8 cellular contexts compared by ENCODE assay signal in the genomic region with DNA sequence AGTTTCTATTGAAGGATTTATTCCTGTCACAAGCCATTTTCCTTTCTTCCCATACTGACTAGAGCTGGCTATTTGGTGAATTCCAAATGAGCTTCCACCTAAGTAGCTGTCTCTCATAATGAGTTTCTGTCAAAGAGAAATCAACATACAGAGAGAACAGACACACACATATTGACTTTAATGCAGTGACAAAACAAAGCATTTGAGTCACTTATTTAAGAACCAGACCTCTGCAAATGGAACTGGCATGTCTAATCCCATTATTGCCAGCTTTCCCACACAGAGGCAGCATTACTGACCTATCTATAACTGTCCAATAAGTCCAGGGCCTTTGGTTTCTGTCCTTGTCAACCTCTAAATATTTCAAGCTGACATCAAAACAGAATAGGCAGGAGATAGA.
A peak's percentile ranks its signal among the peaks of the same experiment; 100 is the strongest.
DNase-seq lines count a peak whose midpoint lies in the region; ATAC-seq, FAIRE-seq and TF ChIP-seq lines count a peak whose summit lies in the region.
"Had no signal": no experiment of that assay in that cellular context is flagged by ENCODE, and none has a peak within 500 bp of the region (broad histone marks: within the 10 kb centered on the region; RNA-seq: fewer than 3 reads in every experiment).

No MANE protein-coding gene starts in this region.

- no peak overlapping the region for H3K4me3 ChIP-seq in GM12878
- H3K4me3 ChIP-seq in smooth muscle cell: no peak overlapping the region

- no peak for TF ChIP-seq EP300 in GM12878 (IDR thresholded peaks at IDR 0.05; ENCODE audit: borderline replicate concordance in 1 of 2, control insufficient read depth in 1 of 2, low read depth in 2 of 2, low read length in 2 of 2)

- TF ChIP-seq POLR2A in GM12878 (IDR thresholded peaks at IDR 0.05; ENCODE audit: low read depth, low read length): no peak

- no peaks in the 10 kb centered on the region for H3K36me3 Mint-ChIP-seq in activated CD4-positive, alpha-beta T cell treated with anti-CD3 and anti-CD28 coated beads for 36 hours (ENCODE audit: low read depth)
- H3K36me3 Mint-ChIP-seq: IgD-negative memory B cell had no signal

- POLR2A ChIA-PET in GM12878 (lab: Charles Lee): no interaction called here
- POLR2A ChIA-PET in activated CD4-positive, alpha-beta T cell treated with anti-CD3 and anti-CD28 coated beads for 36 hours (lab: Charles Lee): no interaction called here

- FAIRE-seq in GM12878 (lab: Jason Lieb, UNC) (no peak), D721Med (lab: Jason Lieb, UNC) (no peak)

- H3F3A ChIP-seq in smooth muscle cell (ENCODE audit: low read depth): peaks cover 21% of the 10 kb centered on the region

- TF ChIP-seq CTCF in GM12878 (IDR thresholded peaks at IDR 0.05 in 2 of 3, conservative IDR thresholded peaks at IDR 0.05 in 1 of 3; ENCODE audit: control insufficient read depth in 2 of 3, extremely low read depth in 1 of 3, insufficient read depth in 1 of 3, low read depth in 3 of 3, low read length in 3 of 3): no peak
- TF ChIP-seq CTCF in smooth muscle cell (IDR thresholded peaks at IDR 0.05; ENCODE audit: borderline replicate concordance, insufficient read depth, poor library complexity, severe bottlenecking): no peak
- no peak for TF ChIP-seq CTCF in D721Med (IDR thresholded peaks at IDR 0.05; ENCODE audit: insufficient read depth, missing control alignments)

- H2AFZ ChIP-seq in GM12878 (ENCODE audit: control insufficient read depth, low read depth, low read length): peak overlapping the region; percentile 61
- no peak overlapping the region for H2AFZ ChIP-seq in smooth muscle cell (ENCODE audit: low read depth)

- SMC1A ChIA-PET in GM12878 (lab: Charles Lee; ENCODE audit: uncharacterized antibody, unreplicated experiment): interaction anchor here (1.1 to 1.4 kb wide), 3 partner anchors 15 to 260 kb away, joined by 3 to 4 read pairs (median 3); no protein-coding TSS in a partner anchor

- H3K27me3 ChIP-seq in GM12878 (replicated peaks in 1 of 2; ENCODE audit: control insufficient read depth in 2 of 2, insufficient read depth in 2 of 2, low read length in 1 of 2) (no peaks in the 10 kb centered on the region), smooth muscle cell (ENCODE audit: low read depth) (no peaks in the 10 kb centered on the region)

- H3K4me1 ChIP-seq in GM12878 (ENCODE audit: control insufficient read depth, insufficient read depth, low read length) (no peaks in the 10 kb centered on the region; the same call in 1 of the 2 replicates), smooth muscle cell (ENCODE audit: low read depth) (peaks cover 29% of the 10 kb centered on the region)

- H3K27ac ChIP-seq in GM12878 (ENCODE audit: control insufficient read depth, insufficient read depth) (peak overlapping the region; percentile 50; the same call in 1 of the 2 replicates), smooth muscle cell (ENCODE audit: low read depth) (peak overlapping the region; percentile 95)

- DNase-seq in GM12878 (ENCODE audit: low read depth, low spot score) (no peak), smooth muscle cell (lab: John Stamatoyannopoulos, UW; ENCODE audit: unreplicated experiment) (no peak), AML-193 (lab: John Stamatoyannopoulos, UW) (no peak), D721Med (ENCODE audit: insufficient read length, low spot score) (no peak)
- no peak for DNase-seq in activated CD4-positive, alpha-beta T cell treated with anti-CD3 and anti-CD28 coated beads for 36 hours

- in situ Hi-C loops in GM12878 (cut with MboI): no loop called here

- H3K4me1 Mint-ChIP-seq in activated CD4-positive, alpha-beta T cell treated with anti-CD3 and anti-CD28 coated beads for 36 hours: peaks cover 17% of the 10 kb centered on the region

- intact Hi-C loops in GM12878 (cut with micrococcal nuclease; ENCODE audit: unreplicated experiment): no loop called here
- intact Hi-C loops in activated CD4-positive, alpha-beta T cell treated with anti-CD3 and anti-CD28 coated beads for 36 hours (cut with DNase I, micrococcal nuclease): loop anchor here (1.0 to 5.0 kb wide), 3 partner anchors 46 to 181 kb away; partner anchors contain the start of gene CSTF2T (in 2 of the 2)

- H3K36me3 ChIP-seq in GM12878 (ENCODE audit: control insufficient read depth in 2 of 2, insufficient read depth in 2 of 2, low read length in 1 of 2) (no peaks in the 10 kb centered on the region), smooth muscle cell (ENCODE audit: low read depth) (no peaks in the 10 kb centered on the region)

- no peaks in the 10 kb centered on the region for H3K9me3 Mint-ChIP-seq in activated CD4-positive, alpha-beta T cell treated with anti-CD3 and anti-CD28 coated beads for 36 hours (ENCODE audit: low read depth)
- H3K9me3 Mint-ChIP-seq: IgD-negative memory B cell had no signal

- BruUV-seq in GM12878 (replicated peaks; lab: Mats Ljungman, UMichigan): no TSS peak

- H3K9me3 ChIP-seq in GM12878 (replicated peaks; ENCODE audit: control insufficient read depth, insufficient read depth, low read length): no peaks in the 10 kb centered on the region
- no peaks in the 10 kb centered on the region for H3K9me3 ChIP-seq in smooth muscle cell (replicated peaks; ENCODE audit: low read depth)

- RAD21 ChIA-PET in GM12878 (lab: Charles Lee; ENCODE audit: unreplicated experiment): interaction anchor here (0.5 to 0.9 kb wide), 2 partner anchors 32 to 81 kb away, joined by 4 read pairs; no protein-coding TSS in a partner anchor

- 0 out of 2 replicates have a peak overlapping the region, but pooled peaks have one; percentile 13 for H3K4me2 ChIP-seq in GM12878 (ENCODE audit: control insufficient read depth, insufficient read depth)
- peak overlapping the region; percentile 45 for H3K4me2 ChIP-seq in smooth muscle cell

- ATAC-seq in GM19455 (IDR thresholded peaks at IDR 0.05; ENCODE audit: unreplicated experiment): peak; percentile 18
- peak; percentile 7 for ATAC-seq in HG02938 (IDR thresholded peaks at IDR 0.05; ENCODE audit: unreplicated experiment)
- ATAC-seq in GM12878: peak; percentile 15
- ATAC-seq in activated CD4-positive, alpha-beta T cell treated with anti-CD3 and anti-CD28 coated beads for 36 hours: no peak

- no peak overlapping the region for H3K27ac Mint-ChIP-seq in activated CD4-positive, alpha-beta T cell treated with anti-CD3 and anti-CD28 coated beads for 36 hours

- no peak for TF ChIP-seq RAD21 in GM12878 (IDR thresholded peaks at IDR 0.05; ENCODE audit: insufficient read depth, low read depth, low read length)

- no peaks in the 10 kb centered on the region for H3K27me3 Mint-ChIP-seq in activated CD4-positive, alpha-beta T cell treated with anti-CD3 and anti-CD28 coated beads for 36 hours
- H3K27me3 Mint-ChIP-seq: IgD-negative memory B cell had no signal

- no peak overlapping the region for H3K4me3 Mint-ChIP-seq in activated CD4-positive, alpha-beta T cell treated with anti-CD3 and anti-CD28 coated beads for 36 hours
- H3K4me3 Mint-ChIP-seq: IgD-negative memory B cell had no signal

- H4K20me1 ChIP-seq in GM12878 (ENCODE audit: control insufficient read depth, insufficient read depth) (no peaks in the 10 kb centered on the region), smooth muscle cell (ENCODE audit: low read depth) (no peaks in the 10 kb centered on the region)

- peak overlapping the region; percentile 37; the same call in 1 of the 2 replicates for H3K9ac ChIP-seq in GM12878 (ENCODE audit: control insufficient read depth, insufficient read depth, low read length)
- H3K9ac ChIP-seq in smooth muscle cell (ENCODE audit: low read depth): peak overlapping the region; percentile 59

- H3K79me2 ChIP-seq in GM12878 (ENCODE audit: control insufficient read depth, insufficient read depth, low read length) (no peaks in the 10 kb centered on the region), smooth muscle cell (ENCODE audit: low read depth) (no peaks in the 10 kb centered on the region)

- CTCF ChIA-PET in GM12878 (lab: Yijun Ruan, JAX): interaction anchor here (1.1 kb wide), 1 partner anchor 11 kb away, joined by 3 read pairs; no protein-coding TSS in a partner anchor
- CTCF ChIA-PET in activated CD4-positive, alpha-beta T cell treated with anti-CD3 and anti-CD28 coated beads for 36 hours (lab: Charles Lee): no interaction called here

TF ChIP-seq in GM12878, 131 proteins besides CTCF, POLR2A, EP300 and RAD21 (continues in another document):
- TF ChIP-seq, protein P1, sequence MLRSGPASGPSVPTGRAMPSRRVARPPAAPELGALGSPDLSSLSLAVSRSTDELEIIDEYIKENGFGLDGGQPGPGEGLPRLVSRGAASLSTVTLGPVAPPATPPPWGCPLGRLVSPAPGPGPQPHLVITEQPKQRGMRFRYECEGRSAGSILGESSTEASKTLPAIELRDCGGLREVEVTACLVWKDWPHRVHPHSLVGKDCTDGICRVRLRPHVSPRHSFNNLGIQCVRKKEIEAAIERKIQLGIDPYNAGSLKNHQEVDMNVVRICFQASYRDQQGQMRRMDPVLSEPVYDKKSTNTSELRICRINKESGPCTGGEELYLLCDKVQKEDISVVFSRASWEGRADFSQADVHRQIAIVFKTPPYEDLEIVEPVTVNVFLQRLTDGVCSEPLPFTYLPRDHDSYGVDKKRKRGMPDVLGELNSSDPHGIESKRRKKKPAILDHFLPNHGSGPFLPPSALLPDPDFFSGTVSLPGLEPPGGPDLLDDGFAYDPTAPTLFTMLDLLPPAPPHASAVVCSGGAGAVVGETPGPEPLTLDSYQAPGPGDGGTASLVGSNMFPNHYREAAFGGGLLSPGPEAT (IDR thresholded peaks at IDR 0.05; ENCODE audit: low read depth): no peak
- TF ChIP-seq, protein P2, sequence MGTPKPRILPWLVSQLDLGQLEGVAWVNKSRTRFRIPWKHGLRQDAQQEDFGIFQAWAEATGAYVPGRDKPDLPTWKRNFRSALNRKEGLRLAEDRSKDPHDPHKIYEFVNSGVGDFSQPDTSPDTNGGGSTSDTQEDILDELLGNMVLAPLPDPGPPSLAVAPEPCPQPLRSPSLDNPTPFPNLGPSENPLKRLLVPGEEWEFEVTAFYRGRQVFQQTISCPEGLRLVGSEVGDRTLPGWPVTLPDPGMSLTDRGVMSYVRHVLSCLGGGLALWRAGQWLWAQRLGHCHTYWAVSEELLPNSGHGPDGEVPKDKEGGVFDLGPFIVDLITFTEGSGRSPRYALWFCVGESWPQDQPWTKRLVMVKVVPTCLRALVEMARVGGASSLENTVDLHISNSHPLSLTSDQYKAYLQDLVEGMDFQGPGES (IDR thresholded peaks at IDR 0.05): no peak
- TF ChIP-seq TCF12 (IDR thresholded peaks at IDR 0.05; ENCODE audit: low read depth, low read length) (no peak), ATF7 (IDR thresholded peaks at IDR 0.05; ENCODE audit: low read depth) (no peak), ASH2L (IDR thresholded peaks at IDR 0.05; ENCODE audit: borderline replicate concordance, low read depth) (no peak), MTA3 (IDR thresholded peaks at IDR 0.05; ENCODE audit: borderline replicate concordance, low read length) (no peak), ZNF384 (IDR thresholded peaks at IDR 0.05; ENCODE audit: borderline replicate concordance, low read depth, low read length) (no peak), RAD51 (IDR thresholded peaks at IDR 0.05) (no peak)
